ENCODE assay signal across 9 cellular contexts in genomic region chr2:143263045-143263625, GRCh38.
DNase-seq lines count a peak whose midpoint lies in the region; ATAC-seq and TF ChIP-seq lines count a peak whose summit lies in the region.
"Had no signal": no experiment of that assay in that cellular context is flagged by ENCODE, and none has a peak within 500 bp of the region (broad histone marks: within the 10 kb centered on the region; RNA-seq: fewer than 3 reads in every experiment).

No MANE protein-coding gene starts in this region.

- H3K4me3 Mint-ChIP-seq in activated naive CD8-positive, alpha-beta T cell treated with anti-CD3 and anti-CD28 coated beads, Interleukin-2, amount 10 ng/mL, durations not matched to agents 7 days and 5 days: no peak overlapping the region

- H3K27ac ChIP-seq in KOPT-K1 (ENCODE audit: low read depth, low read length, poor library complexity, severe bottlenecking) (peak overlapping the region; percentile 93), liver (ENCODE audit: low read depth in 1 of 2, low read length in 2 of 2) (no peak overlapping the region)

- peaks cover 33% of the 10 kb centered on the region for H3K4me1 Mint-ChIP-seq in activated naive CD8-positive, alpha-beta T cell treated with anti-CD3 and anti-CD28 coated beads, Interleukin-2, amount 10 ng/mL, durations not matched to agents 7 days and 5 days

- TF ChIP-seq CTCF in liver (IDR thresholded peaks at IDR 0.05; ENCODE audit: low read depth, low read length, missing input control): peak; percentile 34

- H3K9me3 ChIP-seq in KOPT-K1 (ENCODE audit: insufficient read depth, low read length, poor library complexity, severe bottlenecking) (peaks cover 27% of the 10 kb centered on the region), liver (ENCODE audit: control insufficient read depth in 4 of 4, low read length in 3 of 4) (no peaks in the 10 kb centered on the region)

- WGBS in liver: 89% methylated on average over 2 of the region's 2 CpGs

- H3K27me3 Mint-ChIP-seq in activated naive CD8-positive, alpha-beta T cell treated with anti-CD3 and anti-CD28 coated beads, Interleukin-2, amount 10 ng/mL, durations not matched to agents 7 days and 5 days: no peaks in the 10 kb centered on the region
- H3K27me3 Mint-ChIP-seq: progenitor cell of endocrine pancreas had no signal

- H3K36me3 Mint-ChIP-seq in activated naive CD8-positive, alpha-beta T cell treated with anti-CD3 and anti-CD28 coated beads, Interleukin-2, amount 10 ng/mL, durations not matched to agents 7 days and 5 days: peaks cover 46% of the 10 kb centered on the region

- peak; percentile 73 to 82 for TF ChIP-seq RAD21 in liver (IDR thresholded peaks at IDR 0.05)

- H3K4me3 ChIP-seq in liver (ENCODE audit: low read depth in 1 of 3, low read length in 3 of 3): no peak overlapping the region

- POLR2A ChIA-PET in activated naive CD8-positive, alpha-beta T cell treated with anti-CD3 and anti-CD28 coated beads, Interleukin-2, amount 10 ng/mL, durations not matched to agents 7 days and 5 days (lab: Charles Lee): interaction anchor here (0.7 kb wide), 2 partner anchors 19 to 229 kb away, joined by 3 to 6 read pairs; no protein-coding TSS in a partner anchor

- H3K27ac Mint-ChIP-seq in activated naive CD8-positive, alpha-beta T cell treated with anti-CD3 and anti-CD28 coated beads, Interleukin-2, amount 10 ng/mL, durations not matched to agents 7 days and 5 days: peak overlapping the region; percentile 100
- H3K27ac Mint-ChIP-seq: progenitor cell of endocrine pancreas had no signal

- no peak for ATAC-seq in activated naive CD8-positive, alpha-beta T cell treated with anti-CD3 and anti-CD28 coated beads, Interleukin-2, amount 10 ng/mL, durations not matched to agents 7 days and 5 days (ENCODE audit: low read depth)
- ATAC-seq in GM21528 (IDR thresholded peaks at IDR 0.05; ENCODE audit: low FRiP score, unreplicated experiment): no peak

- H3K4me1 ChIP-seq in liver (ENCODE audit: control insufficient read depth in 4 of 4, insufficient read depth in 4 of 4, low read length in 3 of 4): peaks cover 0 to 3% (median 0%) of the 10 kb centered on the region in 4 donors

- H3K9me3 Mint-ChIP-seq in activated naive CD8-positive, alpha-beta T cell treated with anti-CD3 and anti-CD28 coated beads, Interleukin-2, amount 10 ng/mL, durations not matched to agents 7 days and 5 days: peaks cover 11% of the 10 kb centered on the region

- in situ Hi-C loops in ACHN (cut with HindIII; ENCODE audit: low pct_ligation_motif_present, low pct_unique_long_range_greater_than_20kb, low sequenced_read_pairs): no loop called here

- H3K27me3 ChIP-seq in liver (ENCODE audit: control insufficient read depth in 4 of 4, insufficient read depth in 4 of 4, low read length in 3 of 4): no peaks in the 10 kb centered on the region

- H3K9ac ChIP-seq in liver (ENCODE audit: low read depth in 1 of 2, low read length in 2 of 2): no peak overlapping the region

- peaks cover 38% of the 10 kb centered on the region for H3K36me3 ChIP-seq in KOPT-K1 (ENCODE audit: insufficient read depth, low read length)
- no peaks in the 10 kb centered on the region for H3K36me3 ChIP-seq in liver (ENCODE audit: control insufficient read depth in 4 of 4, insufficient read depth in 3 of 4, low read depth in 1 of 4, low read length in 3 of 4)

- DNase-seq in ELF-1 (ENCODE audit: low read depth, low spot score) (peak; percentile 9), OCI-M1 (lab: John Stamatoyannopoulos, UW) (no peak), ACHN (no peak)
- no peak for DNase-seq in activated naive CD8-positive, alpha-beta T cell treated with anti-CD3 and anti-CD28 coated beads, Interleukin-2, amount 10 ng/mL, durations not matched to agents 7 days and 5 days
- DNase-seq: activated gamma-delta T cell had no signal

TF ChIP-seq in liver, 16 proteins besides CTCF, POLR2A, EP300 and RAD21:
- no peak for TF ChIP-seq MAX (IDR thresholded peaks at IDR 0.05)
- TF ChIP-seq, protein P1, sequence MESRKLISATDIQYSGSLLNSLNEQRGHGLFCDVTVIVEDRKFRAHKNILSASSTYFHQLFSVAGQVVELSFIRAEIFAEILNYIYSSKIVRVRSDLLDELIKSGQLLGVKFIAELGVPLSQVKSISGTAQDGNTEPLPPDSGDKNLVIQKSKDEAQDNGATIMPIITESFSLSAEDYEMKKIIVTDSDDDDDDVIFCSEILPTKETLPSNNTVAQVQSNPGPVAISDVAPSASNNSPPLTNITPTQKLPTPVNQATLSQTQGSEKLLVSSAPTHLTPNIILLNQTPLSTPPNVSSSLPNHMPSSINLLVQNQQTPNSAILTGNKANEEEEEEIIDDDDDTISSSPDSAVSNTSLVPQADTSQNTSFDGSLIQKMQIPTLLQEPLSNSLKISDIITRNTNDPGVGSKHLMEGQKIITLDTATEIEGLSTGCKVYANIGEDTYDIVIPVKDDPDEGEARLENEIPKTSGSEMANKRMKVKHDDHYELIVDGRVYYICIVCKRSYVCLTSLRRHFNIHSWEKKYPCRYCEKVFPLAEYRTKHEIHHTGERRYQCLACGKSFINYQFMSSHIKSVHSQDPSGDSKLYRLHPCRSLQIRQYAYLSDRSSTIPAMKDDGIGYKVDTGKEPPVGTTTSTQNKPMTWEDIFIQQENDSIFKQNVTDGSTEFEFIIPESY (IDR thresholded peaks at IDR 0.05): no peak
- TF ChIP-seq EGR1 (IDR thresholded peaks at IDR 0.05; ENCODE audit: low read depth in 2 of 2): no peak
- no peak for TF ChIP-seq GABPA (IDR thresholded peaks at IDR 0.05 in 1 of 2, conservative IDR thresholded peaks at IDR 0.05 in 1 of 2)
TF ChIP-seq in liver: peak in this region for 0.
